Comparison of ENCODE assay signal across 9 cellular contexts in the genomic region with DNA sequence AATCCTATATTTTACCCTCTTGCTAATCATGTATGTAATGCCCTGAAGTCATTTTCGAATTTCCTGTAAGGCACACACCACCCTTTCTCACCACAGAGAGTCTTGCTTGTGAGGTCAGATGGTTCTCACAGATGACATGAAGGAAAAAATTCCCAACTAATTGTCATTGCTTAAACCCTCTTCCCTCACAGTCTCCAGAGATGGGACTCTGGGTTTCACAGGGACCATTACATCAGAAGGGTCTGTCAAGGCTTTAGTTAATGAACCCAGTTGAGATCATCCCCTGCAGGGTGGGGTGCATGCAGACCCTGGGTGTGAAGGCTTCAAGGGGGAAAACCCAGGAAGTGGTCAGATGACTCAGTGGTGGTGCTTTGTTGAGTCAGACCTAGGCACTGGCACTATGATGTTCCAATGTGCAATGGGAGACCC.
DNase-seq lines count a peak whose midpoint lies in the region; ATAC-seq and TF ChIP-seq lines count a peak whose summit lies in the region.
"Had no signal": no experiment of that assay in that cellular context is flagged by ENCODE, and none has a peak within 500 bp of the region (broad histone marks: within the 10 kb centered on the region; RNA-seq: fewer than 3 reads in every experiment).

No MANE protein-coding gene starts in this region.

- ATAC-seq in GM18505 (IDR thresholded peaks at IDR 0.05; ENCODE audit: unreplicated experiment): peak; percentile 97
- peak; percentile 98 for ATAC-seq in HG02610 (IDR thresholded peaks at IDR 0.05; ENCODE audit: unreplicated experiment)
- peak in 3 of 4 experiments; percentile 45 to 87 (median 48) for ATAC-seq in T-cell (replicated peaks in 1 of 4)

- CTCF ChIA-PET in T-cell (lab: Charles Lee): interaction anchor here in 1 of 2 donors (0.6 kb wide), 1 partner anchor 423 kb away, joined by 3 read pairs; no protein-coding TSS in a partner anchor

- TF ChIP-seq EP300 in transverse colon (IDR thresholded peaks at IDR 0.05; ENCODE audit: low read depth): no peak

- TF ChIP-seq POLR2A in GM18505 (IDR thresholded peaks at IDR 0.05; ENCODE audit: borderline replicate concordance, extremely low read depth, insufficient read depth, insufficient read length) (no peak), transverse colon (IDR thresholded peaks at IDR 0.05) (no peak)

- DNase-seq in T-cell (peak in 4 of 34 experiments; percentile 1 to 19 (median 10)), kidney epithelial cell (ENCODE audit: low read depth) (peak; percentile 67), hypothalamus (lab: John Stamatoyannopoulos, UW) (no peak), substantia nigra (lab: John Stamatoyannopoulos, UW) (no peak), NCI-H345 treated with DMSO at 0.1 percent for 48 hours (lab: John Stamatoyannopoulos, UW; ENCODE audit: unreplicated experiment) (no peak), transverse colon (no peak)

- H3K9me3 Mint-ChIP-seq in T-cell: peaks cover 0 to 4% (median 4%) of the 10 kb centered on the region in 3 donors
- H3K9me3 Mint-ChIP-seq: IgD-negative memory B cell had no signal

- H3K36me3 Mint-ChIP-seq in T-cell: no peaks in the 10 kb centered on the region
- H3K36me3 Mint-ChIP-seq: IgD-negative memory B cell had no signal

- H3K27me3 Mint-ChIP-seq in T-cell: no peaks in the 10 kb centered on the region

- H3K36me3 ChIP-seq in kidney epithelial cell (ENCODE audit: control insufficient read depth, insufficient read depth, low read length) (peaks cover 1% of the 10 kb centered on the region), transverse colon (no peaks in the 10 kb centered on the region)

- no peak overlapping the region for H3K27ac Mint-ChIP-seq in T-cell

- H3K4me1 Mint-ChIP-seq in T-cell: peaks cover 6 to 16% (median 10%) of the 10 kb centered on the region in 3 donors

- POLR2A ChIA-PET in T-cell (lab: Charles Lee): no interaction called here

- intact Hi-C loops in transverse colon (cut with DNase I; ENCODE audit: low total_unique reads): no loop called here

- TF ChIP-seq CTCF in kidney epithelial cell (IDR thresholded peaks at IDR 0.05; ENCODE audit: insufficient read depth, low read length, poor library complexity, severe bottlenecking): no peak
- no peak for TF ChIP-seq CTCF in transverse colon (IDR thresholded peaks at IDR 0.05)

- H3K4me3 Mint-ChIP-seq in T-cell: no peak overlapping the region

- H3K27me3 ChIP-seq in kidney epithelial cell (ENCODE audit: control insufficient read depth, insufficient read depth, low read length) (no peaks in the 10 kb centered on the region), transverse colon (no peaks in the 10 kb centered on the region)

- H3K4me3 ChIP-seq in kidney epithelial cell (ENCODE audit: low read depth, low read length) (no peak overlapping the region), transverse colon (no peak overlapping the region)

- H3K27ac ChIP-seq in substantia nigra (ENCODE audit: low read depth, low read length, poor library complexity, severe bottlenecking) (no peak overlapping the region), transverse colon (no peak overlapping the region)

- in situ Hi-C loops in transverse colon (cut with MboI; ENCODE audit: low pct_ligation_motif_present in 1 of 4, low pct_unique_long_range_greater_than_20kb in 1 of 4, low sequenced_read_pairs in 3 of 4): no loop called here

- no peaks in the 10 kb centered on the region for H3K4me1 ChIP-seq in transverse colon

- 50 to 59% methylated on average over 1 of the region's 1 CpG for WGBS in transverse colon (ENCODE audit: low coverage in 1 of 2), 2 donors

- H3K9me3 ChIP-seq in transverse colon: no peaks in the 10 kb centered on the region

Comparison
In these comparisons a context has a peak if more than half of its experiments do, and no peak if none do; other contexts are left out.
1. ATAC-seq: peak in every context shown above with its lines; median percentile 98 in HG02610; 97 in GM18505; 48 in T-cell.